1 cellular context compared by ENCODE assay signal in the genomic region with DNA sequence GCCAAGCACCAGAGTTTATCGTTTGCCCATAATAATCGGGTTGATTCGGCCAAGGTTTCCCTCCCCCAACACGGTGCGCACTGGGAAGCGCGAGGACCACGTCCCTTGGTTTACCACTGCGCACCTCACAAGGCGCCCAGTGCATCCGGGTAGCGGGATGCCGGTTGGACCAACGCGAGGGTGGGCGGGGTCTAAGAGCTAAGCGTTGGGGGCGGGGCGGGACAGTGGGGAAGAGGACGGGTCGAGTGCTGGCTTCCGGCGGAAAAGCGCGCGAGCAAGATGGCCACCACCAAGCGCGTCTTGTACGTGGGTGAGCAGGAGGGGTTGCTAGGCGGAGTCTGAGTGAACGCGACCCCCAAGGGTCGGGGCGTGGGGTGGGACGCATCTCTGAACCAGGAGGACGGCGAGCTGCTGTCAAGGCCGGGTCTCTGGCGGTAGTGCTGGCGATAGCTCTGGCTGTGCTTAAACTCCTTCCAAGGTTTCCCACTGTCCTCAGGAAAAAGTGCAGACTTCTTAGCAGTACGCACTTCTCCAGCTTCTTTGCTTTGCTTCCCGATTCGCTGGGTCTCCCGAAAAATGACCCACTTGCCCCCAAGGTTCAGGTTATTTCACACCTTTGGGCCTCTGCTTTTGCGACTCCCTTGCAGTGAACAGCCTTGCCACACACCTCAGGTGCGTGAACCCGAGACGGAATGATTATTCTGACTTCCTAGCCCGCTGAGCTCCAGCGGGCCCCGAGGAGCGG.
TF ChIP-seq lines count a peak whose summit lies in the region.

Gene PPIE (plus strand): TSS at position 261 of the 745 bp plus-strand sequence. CDS start 19 bp downstream, at position 280.

TF ChIP-seq in HepG2, 621 proteins besides CTCF, POLR2A, EP300 and RAD21 (continued from another document):
- TF ChIP-seq, protein P1, sequence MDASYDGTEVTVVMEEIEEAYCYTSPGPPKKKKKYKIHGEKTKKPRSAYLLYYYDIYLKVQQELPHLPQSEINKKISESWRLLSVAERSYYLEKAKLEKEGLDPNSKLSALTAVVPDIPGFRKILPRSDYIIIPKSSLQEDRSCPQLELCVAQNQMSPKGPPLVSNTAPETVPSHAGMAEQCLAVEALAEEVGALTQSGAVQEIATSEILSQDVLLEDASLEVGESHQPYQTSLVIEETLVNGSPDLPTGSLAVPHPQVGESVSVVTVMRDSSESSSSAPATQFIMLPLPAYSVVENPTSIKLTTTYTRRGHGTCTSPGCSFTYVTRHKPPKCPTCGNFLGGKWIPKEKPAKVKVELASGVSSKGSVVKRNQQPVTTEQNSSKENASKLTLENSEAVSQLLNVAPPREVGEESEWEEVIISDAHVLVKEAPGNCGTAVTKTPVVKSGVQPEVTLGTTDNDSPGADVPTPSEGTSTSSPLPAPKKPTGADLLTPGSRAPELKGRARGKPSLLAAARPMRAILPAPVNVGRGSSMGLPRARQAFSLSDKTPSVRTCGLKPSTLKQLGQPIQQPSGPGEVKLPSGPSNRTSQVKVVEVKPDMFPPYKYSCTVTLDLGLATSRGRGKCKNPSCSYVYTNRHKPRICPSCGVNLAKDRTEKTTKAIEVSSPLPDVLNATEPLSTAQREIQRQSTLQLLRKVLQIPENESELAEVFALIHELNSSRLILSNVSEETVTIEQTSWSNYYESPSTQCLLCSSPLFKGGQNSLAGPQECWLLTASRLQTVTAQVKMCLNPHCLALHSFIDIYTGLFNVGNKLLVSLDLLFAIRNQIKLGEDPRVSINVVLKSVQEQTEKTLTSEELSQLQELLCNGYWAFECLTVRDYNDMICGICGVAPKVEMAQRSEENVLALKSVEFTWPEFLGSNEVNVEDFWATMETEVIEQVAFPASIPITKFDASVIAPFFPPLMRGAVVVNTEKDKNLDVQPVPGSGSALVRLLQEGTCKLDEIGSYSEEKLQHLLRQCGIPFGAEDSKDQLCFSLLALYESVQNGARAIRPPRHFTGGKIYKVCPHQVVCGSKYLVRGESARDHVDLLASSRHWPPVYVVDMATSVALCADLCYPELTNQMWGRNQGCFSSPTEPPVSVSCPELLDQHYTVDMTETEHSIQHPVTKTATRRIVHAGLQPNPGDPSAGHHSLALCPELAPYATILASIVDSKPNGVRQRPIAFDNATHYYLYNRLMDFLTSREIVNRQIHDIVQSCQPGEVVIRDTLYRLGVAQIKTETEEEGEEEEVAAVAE (CRISPR knock-in tag; IDR thresholded peaks at IDR 0.05; ENCODE audit: borderline replicate concordance) = no peak
- TF ChIP-seq ZNF772 (CRISPR knock-in tag; IDR thresholded peaks at IDR 0.05) (0 out of 2 replicates have a peak, but pooled peaks have one; percentile 54), ETV5 (CRISPR knock-in tag; IDR thresholded peaks at IDR 0.05; ENCODE audit: borderline replicate concordance) (no peak), SRY (CRISPR knock-in tag; IDR thresholded peaks at IDR 0.05) (no peak), ZNF577 (CRISPR knock-in tag; IDR thresholded peaks at IDR 0.05; ENCODE audit: borderline replicate concordance, low read depth) (no peak), POGZ (CRISPR knock-in tag; IDR thresholded peaks at IDR 0.05) (0 out of 2 replicates have a peak, but pooled peaks have one; percentile 12), ZBTB4 (CRISPR knock-in tag; IDR thresholded peaks at IDR 0.05; ENCODE audit: borderline replicate concordance) (no peak), PAX8 (CRISPR knock-in tag; IDR thresholded peaks at IDR 0.05; ENCODE audit: borderline replicate concordance) (no peak), MXI1 (IDR thresholded peaks at IDR 0.05; ENCODE audit: borderline replicate concordance, low read depth, low read length) (peak; percentile 12; the same call in 1 of the 3 replicates), POLR2AphosphoS5 (IDR thresholded peaks at IDR 0.05; ENCODE audit: low read depth, low read length) (peak; percentile 58), XBP1 (CRISPR knock-in tag; IDR thresholded peaks at IDR 0.05) (no peak), HNF4G (IDR thresholded peaks at IDR 0.05; ENCODE audit: borderline replicate concordance, low read depth, low read length) (no peak), HNF4G (CRISPR knock-in tag; IDR thresholded peaks at IDR 0.05; ENCODE audit: borderline replicate concordance, low read depth) (no peak), PHF20 (CRISPR knock-in tag; IDR thresholded peaks at IDR 0.05) (peak; percentile 63; the same call in 1 of the 2 replicates), ZSCAN29 (CRISPR knock-in tag; conservative IDR thresholded peaks at IDR 0.05) (no peak), FOXP4 (CRISPR knock-in tag; IDR thresholded peaks at IDR 0.05) (no peak), ZNF788 (CRISPR knock-in tag; IDR thresholded peaks at IDR 0.05; ENCODE audit: borderline replicate concordance) (0 out of 2 replicates have a peak, but pooled peaks have one; percentile 23)
